Comparison of ENCODE assay signal across 6 cellular contexts in genomic region chr19:43027061-43027460, GRCh38. TPM values are rescaled to one million over a fixed set of nuclear protein-coding genes. Genes with fewer than 3 reads are reported as not detected.
"Had no signal": no experiment of that assay in that cellular context is flagged by ENCODE, and none has a peak within 500 bp of the region (broad histone marks: within the 10 kb centered on the region; RNA-seq: fewer than 3 reads in every experiment).

No MANE protein-coding gene starts in this region.

RNA-seq across cellular contexts. Expression of gene PSG11, which starts 0.8 kb away (rescaled TPM):
- total RNA-seq: GM23248, GM23338, H1, H4, H7, H9 had no signal
- polyA plus RNA-seq: GM23338, H1 had no signal

RNA-seq across cellular contexts. Expression of gene PSG2, which starts 55.4 kb away (rescaled TPM):
- total RNA-seq: GM23338, H1, H4, H7, H9 had no signal
- polyA plus RNA-seq: GM23338, H1 had no signal
